Comparison of ENCODE assay signal across 8 cellular contexts in genomic region chr6:28383235-28384142, GRCh38. TPM values are rescaled to one million over a fixed set of nuclear protein-coding genes. Genes with fewer than 3 reads are reported as not detected.
DNase-seq lines count a peak whose midpoint lies in the region; TF ChIP-seq lines count a peak whose summit lies in the region.

No MANE protein-coding gene starts in this region.

- no peaks in the 10 kb centered on the region for H3K4me1 ChIP-seq in skeletal muscle satellite cell (ENCODE audit: control insufficient read depth, insufficient read depth, low read length)

- H3K36me3 ChIP-seq in skeletal muscle satellite cell (ENCODE audit: insufficient read depth, low read length) (peaks cover 28% of the 10 kb centered on the region), MG63 (no peaks in the 10 kb centered on the region; the same call in none of the 2 replicates)

- peak overlapping the region; percentile 64 for H3K9ac ChIP-seq in skeletal muscle satellite cell (ENCODE audit: low read depth, low read length)

- H3K4me3 ChIP-seq in skeletal muscle satellite cell (ENCODE audit: low read length): peak overlapping the region; percentile 72
- H3K4me3 ChIP-seq in MG63: no peak overlapping the region

- H3K4me2 ChIP-seq in skeletal muscle satellite cell (ENCODE audit: low read length): peak overlapping the region; percentile 79

- peak; percentile 96 for DNase-seq in DMS53 (lab: John Stamatoyannopoulos, UW)
- DNase-seq in GM20000 (ENCODE audit: low spot score): peak; percentile 75
- DNase-seq in HS-27A (ENCODE audit: low read depth): peak; percentile 57
- DNase-seq in SKM-1 treated with dmso at 0.1 percent for 144 hours (lab: John Stamatoyannopoulos, UW; ENCODE audit: unreplicated experiment): peak; percentile 63
- DNase-seq in cerebellar cortex (ENCODE audit: low spot score): peak; percentile 69
- DNase-seq in iris pigment epithelial cell (ENCODE audit: low read depth): peak; percentile 93
- DNase-seq in MG63: no peak

- TF ChIP-seq CTCF in GM20000 (IDR thresholded peaks at IDR 0.05; ENCODE audit: extremely low read depth, missing control alignments): peak; percentile 5

- no peaks in the 10 kb centered on the region for H3K27me3 ChIP-seq in skeletal muscle satellite cell (ENCODE audit: control insufficient read depth, insufficient read depth, low read length)
- no peaks in the 10 kb centered on the region for H3K27me3 ChIP-seq in MG63

- H3K9me3 ChIP-seq in skeletal muscle satellite cell (replicated peaks; ENCODE audit: low read length) (no peaks in the 10 kb centered on the region), MG63 (no peaks in the 10 kb centered on the region)

RNA-seq across cellular contexts. Expression of gene ZSCAN12, which starts 16.1 kb away (rescaled TPM):
- 3.7 and 4.1 TPM in 2 replicates for total RNA-seq in skeletal muscle satellite cell (2012; rRNA removed)
- 0.64 and 0.95 TPM in 2 replicates for total RNA-seq in MG63 (2014; rRNA removed; shearing (Covaris generic); ENCODE audit: low replicate concordance)

RNA-seq across cellular contexts. Expression of gene ZKSCAN3, which starts 33.7 kb away (rescaled TPM):
- 3.7 and 3.8 TPM in 2 replicates for total RNA-seq in skeletal muscle satellite cell (2012; rRNA removed)
- total RNA-seq in MG63 (2014; rRNA removed; shearing (Covaris generic); ENCODE audit: low replicate concordance): 0.39 and 1.5 TPM in 2 replicates

RNA-seq across cellular contexts. Expression of gene ZSCAN31, which starts 47.5 kb away (rescaled TPM):
- total RNA-seq in skeletal muscle satellite cell (2012; rRNA removed): 0.87 and 1.3 TPM in 2 replicates
- total RNA-seq in MG63 (2014; rRNA removed; shearing (Covaris generic); ENCODE audit: low replicate concordance): 26.2 and 34.9 TPM in 2 replicates

RNA-seq across cellular contexts. Expression of gene ZSCAN23, which starts 59.8 kb away (rescaled TPM):
- total RNA-seq in skeletal muscle satellite cell (2012; rRNA removed): 2.0 and 7.1 TPM in 2 replicates
- total RNA-seq in MG63 (2014; rRNA removed; shearing (Covaris generic); ENCODE audit: low replicate concordance): 0.59 and 2.0 TPM in 2 replicates
